18 cellular contexts compared by ENCODE assay signal in genomic region chr6:124487778-124488431, GRCh38.
DNase-seq lines count a peak whose midpoint lies in the region; ATAC-seq, FAIRE-seq and TF ChIP-seq lines count a peak whose summit lies in the region.
"Had no signal": no experiment of that assay in that cellular context is flagged by ENCODE, and none has a peak within 500 bp of the region (broad histone marks: within the 10 kb centered on the region; RNA-seq: fewer than 3 reads in every experiment).

No MANE protein-coding gene starts in this region.

- no peaks in the 10 kb centered on the region for H3K9me3 Mint-ChIP-seq in astrocyte (ENCODE audit: unreplicated experiment)

- TF ChIP-seq CTCF in astrocyte (IDR thresholded peaks at IDR 0.05; ENCODE audit: insufficient read depth, low read depth, low read length) (no peak), colonic mucosa (IDR thresholded peaks at IDR 0.05) (no peak)

- peaks cover 22% of the 10 kb centered on the region for H3K4me1 Mint-ChIP-seq in astrocyte (ENCODE audit: low read depth, unreplicated experiment)
- H3K4me1 Mint-ChIP-seq: immature natural killer cell had no signal

- no peaks in the 10 kb centered on the region for H3K36me3 Mint-ChIP-seq in astrocyte (ENCODE audit: low read depth, unreplicated experiment)
- H3K36me3 Mint-ChIP-seq: immature natural killer cell had no signal

- FAIRE-seq in astrocyte (lab: Jason Lieb, UNC), result no peak

- no peaks in the 10 kb centered on the region for H3K79me2 ChIP-seq in astrocyte (ENCODE audit: insufficient read depth, low read length)
- H3K79me2 ChIP-seq: parathyroid adenoma had no signal

- no peaks in the 10 kb centered on the region for H3K27me3 Mint-ChIP-seq in astrocyte (ENCODE audit: low read depth, unreplicated experiment)

- peak overlapping the region; percentile 62 for H3K4me2 ChIP-seq in astrocyte (ENCODE audit: low read length)

- H3K4me3 ChIP-seq in astrocyte (ENCODE audit: insufficient read depth, low read depth, low read length) (no peak overlapping the region), colonic mucosa (no peak overlapping the region)
- H3K4me3 ChIP-seq: adrenal gland, gastroesophageal sphincter, thoracic aorta had no signal

- H3K4me3 Mint-ChIP-seq in astrocyte (ENCODE audit: unreplicated experiment), result no peak overlapping the region
- H3K4me3 Mint-ChIP-seq: immature natural killer cell had no signal

- no peaks in the 10 kb centered on the region for H3K9me3 ChIP-seq in astrocyte (ENCODE audit: insufficient read depth, low read depth, low read length)
- H3K9me3 ChIP-seq in colonic mucosa, result no peaks in the 10 kb centered on the region
- H3K9me3 ChIP-seq: adrenal gland, gastroesophageal sphincter, thoracic aorta had no signal

- DNase-seq in Caki2 (ENCODE audit: low read depth), result peak; percentile 83
- peak; percentile 80 for DNase-seq in LHCN-M2 (ENCODE audit: low read depth)
- peak; percentile 90 for DNase-seq in astrocyte (ENCODE audit: low read depth)
- DNase-seq in iris pigment epithelial cell (ENCODE audit: low read depth), result peak; percentile 82
- DNase-seq in NCI-H2107 treated with DMSO at 0.1 percent for 48 hours (lab: John Stamatoyannopoulos, UW; ENCODE audit: unreplicated experiment), result no peak
- no peak for DNase-seq in NCI-H1694 treated with DMSO at 0.1 percent for 48 hours (lab: John Stamatoyannopoulos, UW)
- no peak for DNase-seq in colonic mucosa
- DNase-seq: activated CD4-positive, CD25-positive, alpha-beta regulatory T cell treated with anti-CD3 and anti-CD28 coated beads, Interleukin-2, amount 50 U/mL, for 72 hours; activated T-cell treated with anti-CD3 and anti-CD28 coated beads, Interleukin-2, amount 50 U/mL, for 48 hours; adrenal gland; immature natural killer cell; MV-4-11; NCI-H2171; T-helper 1 cell had no signal

- in situ Hi-C loops in Caki2 (cut with HindIII; ENCODE audit: low pct_unique_long_range_greater_than_20kb, low sequenced_read_pairs), result no loop called here

- H3K27me3 ChIP-seq in astrocyte (ENCODE audit: insufficient read depth, low read length) (no peaks in the 10 kb centered on the region), colonic mucosa (no peaks in the 10 kb centered on the region)
- H3K27me3 ChIP-seq: adrenal gland, gastroesophageal sphincter had no signal

- no peak for ATAC-seq in GM21360 (IDR thresholded peaks at IDR 0.05; ENCODE audit: unreplicated experiment)
- ATAC-seq: gastroesophageal sphincter had no signal

- H3K9ac ChIP-seq in astrocyte (ENCODE audit: low read length), result no peak overlapping the region
- no peak overlapping the region for H3K9ac ChIP-seq in colonic mucosa (ENCODE audit: low read depth in 2 of 2, low read length in 2 of 2)
- H3K9ac ChIP-seq: parathyroid adenoma had no signal

- H3K27ac ChIP-seq in astrocyte (ENCODE audit: low read depth, low read length) (peak overlapping the region; percentile 41), colonic mucosa (no peak overlapping the region)
- H3K27ac ChIP-seq: adrenal gland, gastroesophageal sphincter, parathyroid adenoma, thoracic aorta had no signal

- H3K36me3 ChIP-seq in astrocyte (ENCODE audit: insufficient read depth, low read length) (no peaks in the 10 kb centered on the region), colonic mucosa (no peaks in the 10 kb centered on the region)
- H3K36me3 ChIP-seq: adrenal gland, gastroesophageal sphincter, thoracic aorta had no signal

- no peaks in the 10 kb centered on the region for H4K20me1 ChIP-seq in astrocyte (ENCODE audit: insufficient read depth, low read length)

- H2AFZ ChIP-seq in astrocyte (ENCODE audit: low read depth, low read length), result no peak overlapping the region
- H2AFZ ChIP-seq: parathyroid adenoma had no signal

- peak overlapping the region; percentile 77 for H3K27ac Mint-ChIP-seq in astrocyte (ENCODE audit: unreplicated experiment)
- H3K27ac Mint-ChIP-seq: immature natural killer cell had no signal

- intact Hi-C loops in colonic mucosa (cut with DNase I), result no loop called here

- peaks cover 9% of the 10 kb centered on the region for H3K4me1 ChIP-seq in astrocyte (ENCODE audit: insufficient read depth, low read length)
- H3K4me1 ChIP-seq in colonic mucosa, result no peaks in the 10 kb centered on the region
- H3K4me1 ChIP-seq: adrenal gland, gastroesophageal sphincter, parathyroid adenoma had no signal

Comparison
In these comparisons a context has a peak if more than half of its experiments do, and no peak if none do; other contexts are left out.
1. DNase-seq: peak in Caki2 (single experiment), LHCN-M2 (single experiment), astrocyte (single experiment) and iris pigment epithelial cell (single experiment); none in NCI-H2107 treated with DMSO at 0.1 percent for 48 hours (single experiment), NCI-H1694 treated with DMSO at 0.1 percent for 48 hours (single experiment) and colonic mucosa (single experiment).